Comparison of ENCODE assay signal across 1 cellular context in genomic region chr10:59099536-59099935, GRCh38.
TF ChIP-seq lines count a peak whose summit lies in the region.

No MANE protein-coding gene starts in this region.

TF ChIP-seq in SK-N-SH, 30 proteins besides CTCF, POLR2A, EP300 and RAD21 (continued from another document):
- TF ChIP-seq USF1 (IDR thresholded peaks at IDR 0.05; ENCODE audit: borderline replicate concordance, low read depth): no peak
TF ChIP-seq in SK-N-SH: peak in this region for 0.
